ENCODE assay signal across 9 cellular contexts in genomic region chr4:158778065-158778711, GRCh38. TPM values are rescaled to one million over a fixed set of nuclear protein-coding genes. Genes with fewer than 3 reads are reported as not detected.
DNase-seq lines count a peak whose midpoint lies in the region; ATAC-seq and TF ChIP-seq lines count a peak whose summit lies in the region.
"Had no signal": no experiment of that assay in that cellular context is flagged by ENCODE, and none has a peak within 500 bp of the region (broad histone marks: within the 10 kb centered on the region; RNA-seq: fewer than 3 reads in every experiment).

No MANE protein-coding gene starts in this region.

- H3K4me1 ChIP-seq in fibroblast of lung (ENCODE audit: control insufficient read depth, extremely low read depth, insufficient read depth, low read length): peaks cover 8% of the 10 kb centered on the region

- H4K20me1 ChIP-seq in fibroblast of lung (ENCODE audit: control insufficient read depth, extremely low read depth, insufficient read depth, low read length): no peaks in the 10 kb centered on the region

- H3K79me2 ChIP-seq in fibroblast of lung (ENCODE audit: control insufficient read depth, insufficient read depth, low read length): peaks cover 35% of the 10 kb centered on the region

- H3K27me3 ChIP-seq in fibroblast of lung (ENCODE audit: control insufficient read depth, insufficient read depth, low read length): no peaks in the 10 kb centered on the region
- H3K27me3 ChIP-seq: neutrophil had no signal

- ATAC-seq in GM21423 (IDR thresholded peaks at IDR 0.05; ENCODE audit: unreplicated experiment): peak; percentile 99
- ATAC-seq in HG03571 (IDR thresholded peaks at IDR 0.05; ENCODE audit: unreplicated experiment): peak; percentile 98

- POLR2A ChIA-PET in GM10248 (lab: Yijun Ruan, JAX): no interaction called here
- POLR2A ChIA-PET in HEK293T (lab: Yijun Ruan, JAX): interaction anchor here (1.1 to 1.5 kb wide), 2 partner anchors 9 to 10 kb away, joined by 6 read pairs; partner anchors contain the start of gene FNIP2

- DNase-seq in GM10248 (ENCODE audit: extremely low spot score) (peak; percentile 43), fibroblast of lung (ENCODE audit: low read depth in 2 of 2) (no peak), DMS153 (lab: John Stamatoyannopoulos, UW) (no peak), HEK293T (ENCODE audit: extremely low spot score) (no peak), GF-D8 (lab: John Stamatoyannopoulos, UW) (no peak), SW 1271 (lab: John Stamatoyannopoulos, UW) (no peak)

- no peak overlapping the region for H3K27ac ChIP-seq in fibroblast of lung (ENCODE audit: insufficient read depth, low read length)
- H3K27ac ChIP-seq: neutrophil had no signal

- TF ChIP-seq CTCF in GM10248 (IDR thresholded peaks at IDR 0.05; ENCODE audit: control extremely low read depth, extremely low read depth, low read depth, missing control alignments) (no peak), fibroblast of lung (conservative IDR thresholded peaks at IDR 0.05 in 1 of 2, IDR thresholded peaks at IDR 0.05 in 1 of 2; ENCODE audit: low read depth in 1 of 2, low read length in 2 of 2) (no peak)

- H3K9me3 ChIP-seq in fibroblast of lung (ENCODE audit: control insufficient read depth, insufficient read depth, low read depth, low read length): no peaks in the 10 kb centered on the region
- H3K9me3 ChIP-seq: neutrophil had no signal

- peak overlapping the region; percentile 55 for H3K4me2 ChIP-seq in fibroblast of lung (ENCODE audit: extremely low read depth, insufficient read depth, low read length)

- no peaks in the 10 kb centered on the region for H3K36me3 ChIP-seq in fibroblast of lung (ENCODE audit: control insufficient read depth, insufficient read depth, low read length)
- H3K36me3 ChIP-seq: neutrophil had no signal

- H2AFZ ChIP-seq in fibroblast of lung (ENCODE audit: low read length): no peak overlapping the region

- no peak overlapping the region for H3K4me3 ChIP-seq in fibroblast of lung (replicated peaks in 1 of 4; ENCODE audit: control extremely low read depth in 1 of 4, insufficient read depth in 1 of 4, low read depth in 3 of 4, low read length in 4 of 4)

- CTCF ChIA-PET in GM10248 (lab: Yijun Ruan, JAX): interaction anchor here (1.0 to 1.2 kb wide), 2 partner anchors 19 to 73 kb away, joined by 3 read pairs; no protein-coding TSS in a partner anchor
- CTCF ChIA-PET in HEK293T (lab: Yijun Ruan, JAX): no interaction called here

- no peak overlapping the region for H3K9ac ChIP-seq in fibroblast of lung (ENCODE audit: insufficient read depth, low read length)

TF ChIP-seq in HEK293T, 16 proteins besides CTCF, POLR2A, EP300 and RAD21:
- TF ChIP-seq HDGF (IDR thresholded peaks at IDR 0.05; ENCODE audit: borderline replicate concordance) (no peak), ELF4 (IDR thresholded peaks at IDR 0.05) (no peak)
- TF ChIP-seq, protein P1, sequence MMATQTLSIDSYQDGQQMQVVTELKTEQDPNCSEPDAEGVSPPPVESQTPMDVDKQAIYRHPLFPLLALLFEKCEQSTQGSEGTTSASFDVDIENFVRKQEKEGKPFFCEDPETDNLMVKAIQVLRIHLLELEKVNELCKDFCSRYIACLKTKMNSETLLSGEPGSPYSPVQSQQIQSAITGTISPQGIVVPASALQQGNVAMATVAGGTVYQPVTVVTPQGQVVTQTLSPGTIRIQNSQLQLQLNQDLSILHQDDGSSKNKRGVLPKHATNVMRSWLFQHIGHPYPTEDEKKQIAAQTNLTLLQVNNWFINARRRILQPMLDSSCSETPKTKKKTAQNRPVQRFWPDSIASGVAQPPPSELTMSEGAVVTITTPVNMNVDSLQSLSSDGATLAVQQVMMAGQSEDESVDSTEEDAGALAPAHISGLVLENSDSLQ (IDR thresholded peaks at IDR 0.05): no peak

RNA-seq across cellular contexts. Expression of gene FNIP2, which starts 9.4 kb away (rescaled TPM):
- 16.7 and 36.8 TPM in 2 replicates for total RNA-seq in fibroblast of lung
- polyA plus RNA-seq in fibroblast of lung: 11.7 and 16.9 TPM in 2 replicates
- 7.2 and 10.8 TPM in 2 replicates for polyA plus RNA-seq in fibroblast of lung (2012)
- 12.1 and 14.5 TPM in 2 replicates for polyA minus RNA-seq in fibroblast of lung (ENCODE audit: low replicate concordance)

RNA-seq across cellular contexts. Expression of gene PPID, which starts 55.0 kb away (rescaled TPM):
- 34.4 and 36.0 TPM in 2 replicates for total RNA-seq in fibroblast of lung
- polyA plus RNA-seq in fibroblast of lung: 18.4 and 23.6 TPM in 2 replicates
- polyA plus RNA-seq in fibroblast of lung (2012): 24.1 and 24.2 TPM in 2 replicates
- polyA minus RNA-seq in fibroblast of lung (ENCODE audit: low replicate concordance): 1.2 and 4.6 TPM in 2 replicates
